Comparison of ENCODE assay signal across 17 cellular contexts in genomic region chr2:115976916-115977315, GRCh38.
"Had no signal": no experiment of that assay in that cellular context is flagged by ENCODE, and none has a peak within 500 bp of the region (broad histone marks: within the 10 kb centered on the region; RNA-seq: fewer than 3 reads in every experiment).

No MANE protein-coding gene starts in this region.

- DNase-seq: effector memory CD4-positive, alpha-beta T cell; heart left ventricle; hippocampal formation; kidney glomerular epithelial cell; midbrain; psoas muscle; retina; stimulated activated CD4-positive, alpha-beta T cell treated with anti-CD3 and anti-CD28 coated beads, Interleukin-2, amount 100 ng/mL, for 24 hours; stimulated activated CD4-positive, alpha-beta T cell treated with anti-CD3 and anti-CD28 coated beads, Interleukin-4, amount 100 ng/mL, for 4 hours; stimulated activated naive B cell treated with anti-CD40 and anti-IgM and Interleukin-4, amounts not matched to agents 10 μg/mL and 1 μg/mL and 100 μg/mL, for 72 hours; stimulated activated naive CD8-positive, alpha-beta T cell treated with anti-CD3 and anti-CD28 coated beads, Interleukin-15, amount 100 ng/mL, for 72 hours; testis; transverse colon had no signal

- H3K36me3 ChIP-seq: heart left ventricle, transverse colon had no signal

- H3K27me3 ChIP-seq: heart left ventricle, testis, transverse colon had no signal

- H3K27ac ChIP-seq: coronary artery, heart left ventricle, psoas muscle, testis, transverse colon had no signal

- H3K9me3 ChIP-seq: psoas muscle, testis, transverse colon had no signal

- ATAC-seq: esophagus mucosa; heart left ventricle; natural killer cell treated with Interleukin-12 subunit alpha and Interleukin-12 subunit beta and Interleukin-15 and Interleukin-18, amount 100 ng/mL, for 72 hours; psoas muscle; sciatic nerve; stimulated activated naive B cell treated with anti-CD40 and anti-IgM and Interleukin-4, amounts not matched to agents 10 μg/mL and 1 μg/mL and 100 μg/mL, for 72 hours; stimulated activated naive CD8-positive, alpha-beta T cell treated with anti-CD3 and anti-CD28 coated beads, Interleukin-15, amount 100 ng/mL, for 72 hours had no signal

- H3K4me1 ChIP-seq: heart left ventricle, psoas muscle, testis, transverse colon had no signal

- H3K4me3 ChIP-seq: coronary artery, heart left ventricle, psoas muscle, testis, transverse colon had no signal
